In genomic region chr7:1159933-1160664, GRCh38 we compare ENCODE assay signal across 8 cellular contexts. TPM values are rescaled to one million over a fixed set of nuclear protein-coding genes. Genes with fewer than 3 reads are reported as not detected.
DNase-seq lines count a peak whose midpoint lies in the region; ATAC-seq and TF ChIP-seq lines count a peak whose summit lies in the region.

Gene ZFAND2A (minus strand): TSS chr7:1160196. CDS start chr7:1158212, 1,984 bp downstream.

- peak; percentile 99 for ATAC-seq in GM19372 (IDR thresholded peaks at IDR 0.05; ENCODE audit: low read depth, unreplicated experiment)
- peak; percentile 97 for ATAC-seq in HG03521 (IDR thresholded peaks at IDR 0.05; ENCODE audit: unreplicated experiment)
- peak; percentile 79 for ATAC-seq in left lobe of liver

- peak within 1 kb of the TSS; percentile 95 for H3K27ac ChIP-seq in C4-2B

- no peak for TF ChIP-seq CTCF in C4-2B (conservative IDR thresholded peaks at IDR 0.05)

- DNase-seq in NCI-H748 (lab: John Stamatoyannopoulos, UW; ENCODE audit: unreplicated experiment) (peak; percentile 98), cortex of kidney (lab: John Stamatoyannopoulos, UW) (peak; percentile 76), left lobe of liver (ENCODE audit: low spot score) (peak; percentile 100)
- DNase-seq in activated CD4-positive, alpha-beta T cell treated with anti-CD3 and anti-CD28 coated beads, Interleukin-2, amount 50 U/mL, for 1 hour = peak; percentile 98
- peak; percentile 99 for DNase-seq in stimulated activated CD4-positive, alpha-beta T cell treated with anti-CD3 and anti-CD28 coated beads, Interleukin-2, amount 100 ng/mL, for 24 hours

RNA-seq across cellular contexts. Expression of gene ZFAND2A, which starts in this region (rescaled TPM):
- total RNA-seq in left lobe of liver = 39.8 TPM

Comparison
In these comparisons a context has a peak if more than half of its experiments do, and no peak if none do; other contexts are left out.
1. Peak in every context shown above with its lines: DNase-seq, ATAC-seq and H3K27ac ChIP-seq.